18 cellular contexts compared by ENCODE assay signal in the genomic region with DNA sequence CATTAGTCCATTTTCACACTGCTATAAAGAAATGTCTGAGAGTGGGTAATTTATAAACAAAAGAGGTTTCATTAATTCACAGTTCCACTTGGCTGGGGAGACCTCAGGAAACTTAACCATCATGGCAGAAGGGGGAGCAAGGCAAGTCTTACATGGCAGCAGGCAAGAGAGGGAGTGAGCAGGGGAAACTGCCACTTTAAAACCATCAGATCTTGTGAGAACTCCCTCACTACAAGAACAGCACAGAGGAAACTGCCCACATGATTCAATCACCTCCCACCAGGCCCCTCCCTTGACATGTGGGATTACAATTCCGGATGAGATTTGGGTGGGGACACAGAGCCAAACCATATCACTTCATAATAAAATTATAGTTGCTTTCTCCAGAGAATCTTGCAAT.
"Had no signal": no experiment of that assay in that cellular context is flagged by ENCODE, and none has a peak within 500 bp of the region (broad histone marks: within the 10 kb centered on the region; RNA-seq: fewer than 3 reads in every experiment).

No MANE protein-coding gene starts in this region.

- DNase-seq: activated CD4-positive, alpha-beta T cell treated with anti-CD3 and anti-CD28 coated beads, Interleukin-2, amount 10 ng/mL, durations not matched to agents 7 days and 5 days; activated CD8-positive, alpha-beta T cell treated with anti-CD3 and anti-CD28 coated beads, Interleukin-2, amount 10 ng/mL, durations not matched to agents 7 days and 5 days; activated naive CD4-positive, alpha-beta T cell treated with anti-CD3 and anti-CD28 coated beads for 36 hours; aorta; brain microvascular endothelial cell; central memory CD4-positive, alpha-beta T cell; effector CD8-positive, alpha-beta T cell; esophagus squamous epithelium; left colon; lower lobe of right lung; nucleus accumbens; posterior cingulate gyrus; stimulated activated naive CD4-positive, alpha-beta T cell treated with Interleukin-2 at 50 U/mL for 16 hours; T1000; tibial artery; uterus had no signal

- H3K36me3 ChIP-seq: brain microvascular endothelial cell, esophagus squamous epithelium, lower lobe of right lung, tibial artery, uterus had no signal

- H3K4me3 Mint-ChIP-seq: activated CD4-positive, alpha-beta T cell treated with anti-CD3 and anti-CD28 coated beads, Interleukin-2, amount 10 ng/mL, durations not matched to agents 7 days and 5 days; activated CD8-positive, alpha-beta T cell treated with anti-CD3 and anti-CD28 coated beads, Interleukin-2, amount 10 ng/mL, durations not matched to agents 7 days and 5 days; activated naive CD4-positive, alpha-beta T cell treated with anti-CD3 and anti-CD28 coated beads for 36 hours; nephron had no signal

- H3K4me3 ChIP-seq: esophagus squamous epithelium, lower lobe of right lung, tibial artery, uterus had no signal

- H3K9me3 ChIP-seq: esophagus squamous epithelium, lower lobe of right lung, tibial artery, uterus had no signal

- H3K4me1 Mint-ChIP-seq: nephron had no signal

- H3K4me1 ChIP-seq: tibial artery, uterus had no signal

- ATAC-seq: activated CD4-positive, CD25-positive, alpha-beta regulatory T cell treated with anti-CD3 and anti-CD28 coated beads, Interleukin-2, amount 50 U/mL, for 24 hours; activated CD8-positive, alpha-beta T cell treated with anti-CD3 and anti-CD28 coated beads, Interleukin-2, amount 10 ng/mL, durations not matched to agents 7 days and 5 days; left colon had no signal

- H3K27me3 ChIP-seq: brain microvascular endothelial cell, esophagus squamous epithelium, tibial artery, uterus had no signal

- H3K9me3 Mint-ChIP-seq: activated naive CD4-positive, alpha-beta T cell treated with anti-CD3 and anti-CD28 coated beads for 36 hours; nephron had no signal

- H3K27ac ChIP-seq: brain microvascular endothelial cell, esophagus squamous epithelium, lower lobe of right lung, tibial artery, uterus had no signal

- H3K27ac Mint-ChIP-seq: activated CD4-positive, alpha-beta T cell treated with anti-CD3 and anti-CD28 coated beads, Interleukin-2, amount 10 ng/mL, durations not matched to agents 7 days and 5 days; activated CD8-positive, alpha-beta T cell treated with anti-CD3 and anti-CD28 coated beads, Interleukin-2, amount 10 ng/mL, durations not matched to agents 7 days and 5 days; activated naive CD4-positive, alpha-beta T cell treated with anti-CD3 and anti-CD28 coated beads for 36 hours; nephron had no signal
